In the genomic region with DNA sequence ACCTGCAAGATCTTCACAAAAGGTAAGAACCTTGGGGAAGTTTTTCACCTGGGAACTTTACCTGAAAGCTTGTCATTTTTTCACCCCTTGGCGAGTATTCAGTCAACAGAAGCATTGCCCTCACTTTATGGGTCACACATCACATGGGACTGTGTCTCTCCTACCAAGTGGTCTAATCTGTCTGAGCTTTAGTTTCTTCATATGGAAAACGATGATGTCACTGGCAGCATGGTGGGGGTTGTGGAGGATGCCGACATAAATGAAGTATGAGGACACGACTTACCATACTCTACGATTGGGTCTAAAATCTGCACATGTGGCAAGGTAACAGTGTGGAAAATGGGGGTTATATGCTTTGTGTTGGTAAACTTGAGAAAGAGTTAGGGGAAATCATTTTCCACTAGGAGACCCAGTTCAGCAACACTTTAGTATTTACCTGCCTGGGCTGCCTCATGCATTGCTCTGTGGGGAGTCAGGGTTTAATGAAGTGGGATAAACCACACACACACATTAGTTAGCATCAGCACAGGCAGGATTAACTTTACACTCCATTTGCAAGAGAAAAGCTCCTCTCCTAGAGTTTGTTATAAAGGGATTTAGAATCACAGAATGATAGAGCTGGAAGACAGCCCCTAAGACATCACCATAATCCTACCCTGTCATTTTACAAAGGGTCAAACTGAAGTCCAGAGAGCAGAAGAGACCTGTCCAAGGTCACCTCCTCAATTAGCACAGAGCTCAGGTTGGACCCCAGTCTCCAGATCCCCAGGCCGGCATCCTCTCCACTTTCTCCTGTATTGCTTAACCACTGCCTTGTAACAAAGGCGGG, we compare ENCODE assay signal across 16 cellular contexts. TPM values are rescaled to one million over a fixed set of nuclear protein-coding genes. Genes with fewer than 3 reads are reported as not detected.
"Had no signal": no experiment of that assay in that cellular context is flagged by ENCODE, and none has a peak within 500 bp of the region (broad histone marks: within the 10 kb centered on the region; RNA-seq: fewer than 3 reads in every experiment).

No MANE protein-coding gene starts in this region.

- H3K4me3 ChIP-seq: esophagus muscularis mucosa, smooth muscle cell, transverse colon had no signal

- H3K9me3 ChIP-seq: esophagus muscularis mucosa, transverse colon had no signal

- H3K27ac ChIP-seq: brain microvascular endothelial cell, esophagus muscularis mucosa, transverse colon had no signal

- DNase-seq: activated CD4-positive, alpha-beta memory T cell treated with anti-CD3 and anti-CD28 coated beads for 36 hours; activated CD4-positive, CD25-positive, alpha-beta regulatory T cell treated with anti-CD3 and anti-CD28 coated beads, Interleukin-2, amount 50 U/mL, for 72 hours; activated gamma-delta T cell; activated naive CD8-positive, alpha-beta T cell treated with anti-CD3 and anti-CD28 coated beads for 36 hours; activated T-cell treated with anti-CD3 and anti-CD28 coated beads, Interleukin-2, amount 50 U/mL, for 48 hours; brain microvascular endothelial cell; islet precursor cell; left ventricle myocardium superior; mesenchymal stem cell; occipital lobe; right cardiac atrium; substantia nigra; T-helper 2 cell; transverse colon had no signal

- H3K4me1 ChIP-seq: esophagus muscularis mucosa, transverse colon had no signal

- H3K4me2 ChIP-seq: smooth muscle cell had no signal

- H3K36me3 ChIP-seq: brain microvascular endothelial cell, esophagus muscularis mucosa, transverse colon had no signal

RNA-seq across cellular contexts. Expression of a gene that starts 19.8 kb away (rescaled TPM):
- polyA plus RNA-seq: right cardiac atrium, smooth muscle cell had no signal
